ENCODE assay signal across 25 cellular contexts in genomic region chr9:83198336-83198735, GRCh38.
DNase-seq lines count a peak whose midpoint lies in the region; ATAC-seq and TF ChIP-seq lines count a peak whose summit lies in the region.
"Had no signal": no experiment of that assay in that cellular context is flagged by ENCODE, and none has a peak within 500 bp of the region (broad histone marks: within the 10 kb centered on the region; RNA-seq: fewer than 3 reads in every experiment).

No MANE protein-coding gene starts in this region.

- H3K27me3 ChIP-seq in GM23338 (ENCODE audit: insufficient read depth), result no peaks in the 10 kb centered on the region
- H3K27me3 ChIP-seq in iPS-18a (ENCODE audit: control insufficient read depth, insufficient read depth, low read length), result no peaks in the 10 kb centered on the region
- H3K27me3 ChIP-seq: BLaER1, SJCRH30 had no signal

- no peak overlapping the region for H3K4me3 Mint-ChIP-seq in GM23338
- H3K4me3 Mint-ChIP-seq: activated naive CD4-positive, alpha-beta T cell treated with anti-CD3 and anti-CD28 coated beads, Interleukin-2, amount 50 U/mL, for 24 hours; naive thymus-derived CD4-positive, alpha-beta T cell had no signal

- H2AFZ ChIP-seq in GM23338, result peak overlapping the region; percentile 43; the same call in 1 of the 2 replicates
- H2AFZ ChIP-seq: GM23248 had no signal

- peak overlapping the region; percentile 50; the same call in 1 of the 2 replicates for H3K27ac Mint-ChIP-seq in GM23338
- H3K27ac Mint-ChIP-seq: activated naive CD4-positive, alpha-beta T cell treated with anti-CD3 and anti-CD28 coated beads, Interleukin-2, amount 50 U/mL, for 24 hours; naive thymus-derived CD4-positive, alpha-beta T cell had no signal

- H3K9me3 Mint-ChIP-seq in GM23338, result no peaks in the 10 kb centered on the region
- H3K9me3 Mint-ChIP-seq: activated naive CD4-positive, alpha-beta T cell treated with anti-CD3 and anti-CD28 coated beads, Interleukin-2, amount 50 U/mL, for 24 hours had no signal

- H3K36me3 Mint-ChIP-seq in GM23338 (ENCODE audit: low read depth), result no peaks in the 10 kb centered on the region
- H3K36me3 Mint-ChIP-seq: activated naive CD4-positive, alpha-beta T cell treated with anti-CD3 and anti-CD28 coated beads, Interleukin-2, amount 50 U/mL, for 24 hours; naive thymus-derived CD4-positive, alpha-beta T cell had no signal

- H3F3A ChIP-seq in GM23338 (replicated peaks; ENCODE audit: low read depth), result no peaks in the 10 kb centered on the region

- H3K4me1 Mint-ChIP-seq in GM23338, result peaks cover 23% of the 10 kb centered on the region
- H3K4me1 Mint-ChIP-seq: activated naive CD4-positive, alpha-beta T cell treated with anti-CD3 and anti-CD28 coated beads, Interleukin-2, amount 50 U/mL, for 24 hours; naive thymus-derived CD4-positive, alpha-beta T cell had no signal

- no peak for TF ChIP-seq CTCF in GM23338 (conservative IDR thresholded peaks at IDR 0.05; ENCODE audit: low read depth in 2 of 2)

- no peak overlapping the region for H3K4me3 ChIP-seq in GM23338
- H3K4me3 ChIP-seq in iPS-18a (ENCODE audit: low read length), result peak overlapping the region; percentile 12
- H3K4me3 ChIP-seq: BLaER1, gastroesophageal sphincter, GM23248, lower lobe of right lung, SJCRH30, tibial artery had no signal

- H3K4me1 ChIP-seq in GM23338 (ENCODE audit: insufficient read depth) (0 out of 2 replicates have a peak, but pooled peaks cover 9% of the 10 kb centered on the region), iPS-18a (ENCODE audit: control insufficient read depth, low read depth, low read length) (peaks cover 19% of the 10 kb centered on the region)
- H3K4me1 ChIP-seq: gastroesophageal sphincter, lower lobe of right lung, tibial artery had no signal

- ATAC-seq in GM23338, result peak; percentile 83
- ATAC-seq in HG03354 (IDR thresholded peaks at IDR 0.05; ENCODE audit: poor library complexity, severe bottlenecking, unreplicated experiment), result no peak
- ATAC-seq: gastroesophageal sphincter; lower lobe of right lung; naive thymus-derived CD4-positive, alpha-beta T cell had no signal

- H4K20me1 ChIP-seq in GM23338 (replicated peaks; ENCODE audit: insufficient read depth), result 0 out of 2 replicates have a peak, but pooled peaks cover 2% of the 10 kb centered on the region
- H4K20me1 ChIP-seq: BLaER1 had no signal

- H3K36me3 ChIP-seq in GM23338 (ENCODE audit: insufficient read depth), result no peaks in the 10 kb centered on the region
- H3K36me3 ChIP-seq in iPS-18a (ENCODE audit: control insufficient read depth, low read depth, low read length), result no peaks in the 10 kb centered on the region
- H3K36me3 ChIP-seq: BLaER1, gastroesophageal sphincter, lower lobe of right lung, SJCRH30, tibial artery, WERI-Rb-1 had no signal

- no peak overlapping the region for H3K9ac ChIP-seq in iPS-18a (ENCODE audit: low read length)
- H3K9ac ChIP-seq: BLaER1, GM23248 had no signal

- H3K9me3 ChIP-seq in iPS-18a (ENCODE audit: control insufficient read depth, low read depth, low read length), result no peaks in the 10 kb centered on the region
- H3K9me3 ChIP-seq: BLaER1, gastroesophageal sphincter, lower lobe of right lung, SJCRH30, tibial artery had no signal

- H3K79me2 ChIP-seq in GM23338 (replicated peaks; ENCODE audit: insufficient read depth), result no peaks in the 10 kb centered on the region

- peaks cover 9% of the 10 kb centered on the region for H3K27me3 Mint-ChIP-seq in GM23338 (ENCODE audit: insufficient read depth, low read depth, poor library complexity)

- no peak overlapping the region for H3K4me2 ChIP-seq in GM23338

- H3K9me2 ChIP-seq in GM23338 (ENCODE audit: insufficient read depth), result no peaks in the 10 kb centered on the region

- H3K27ac ChIP-seq in GM23338 (ENCODE audit: low read depth), result no peak overlapping the region
- H3K27ac ChIP-seq in iPS-18a (ENCODE audit: low read length), result no peak overlapping the region
- H3K27ac ChIP-seq: BLaER1, gastroesophageal sphincter, GM23248, lower lobe of right lung, SJCRH30, tibial artery, WERI-Rb-1 had no signal

- DNase-seq in DMS79 (lab: John Stamatoyannopoulos, UW) (peak; percentile 3), GM23338 (ENCODE audit: low spot score) (no peak), NCI-H69 (lab: John Stamatoyannopoulos, UW) (peak; percentile 93), amniotic stem cell (lab: John Stamatoyannopoulos, UW) (no peak), KG1 (lab: John Stamatoyannopoulos, UW) (no peak)
- DNase-seq: activated CD4-positive, alpha-beta T cell treated with anti-CD3 and anti-CD28 coated beads for 48 hours; amygdala; DMS153; GM23248; hippocampal formation; lower lobe of right lung; midbrain; naive thymus-derived CD4-positive, alpha-beta T cell; occipital lobe; RPMI8226; stimulated activated CD4-positive, alpha-beta T cell treated with anti-CD3 and anti-CD28 coated beads, Interleukin-4, amount 100 ng/mL, for 24 hours; T-helper 9 cell; tibial artery; WERI-Rb-1 had no signal

TF ChIP-seq in GM23338, 12 proteins besides CTCF, POLR2A, EP300 and RAD21 (continues in another document):
- TF ChIP-seq CREB1 (CRISPR knock-in tag; IDR thresholded peaks at IDR 0.05; ENCODE audit: low read depth) (no peak), EZH2 (IDR thresholded peaks at IDR 0.05; ENCODE audit: low read depth, unreplicated experiment) (no peak), NANOG (IDR thresholded peaks at IDR 0.05; ENCODE audit: borderline replicate concordance) (no peak), EZH2phosphoT487 (IDR thresholded peaks at IDR 0.05; ENCODE audit: unreplicated experiment) (no peak), ZNF331 (CRISPR knock-in tag; IDR thresholded peaks at IDR 0.05; ENCODE audit: low read depth) (no peak), REST (IDR thresholded peaks at IDR 0.05; ENCODE audit: unreplicated experiment) (no peak), ZNF114 (CRISPR knock-in tag; IDR thresholded peaks at IDR 0.05) (no peak), POLR2AphosphoS5 (IDR thresholded peaks at IDR 0.05; ENCODE audit: low read depth) (no peak), JUNB (IDR thresholded peaks at IDR 0.05; ENCODE audit: unreplicated experiment) (no peak), STAT1 (IDR thresholded peaks at IDR 0.05; ENCODE audit: unreplicated experiment) (no peak)
- TF ChIP-seq, protein P1, sequence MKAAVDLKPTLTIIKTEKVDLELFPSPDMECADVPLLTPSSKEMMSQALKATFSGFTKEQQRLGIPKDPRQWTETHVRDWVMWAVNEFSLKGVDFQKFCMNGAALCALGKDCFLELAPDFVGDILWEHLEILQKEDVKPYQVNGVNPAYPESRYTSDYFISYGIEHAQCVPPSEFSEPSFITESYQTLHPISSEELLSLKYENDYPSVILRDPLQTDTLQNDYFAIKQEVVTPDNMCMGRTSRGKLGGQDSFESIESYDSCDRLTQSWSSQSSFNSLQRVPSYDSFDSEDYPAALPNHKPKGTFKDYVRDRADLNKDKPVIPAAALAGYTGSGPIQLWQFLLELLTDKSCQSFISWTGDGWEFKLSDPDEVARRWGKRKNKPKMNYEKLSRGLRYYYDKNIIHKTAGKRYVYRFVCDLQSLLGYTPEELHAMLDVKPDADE (IDR thresholded peaks at IDR 0.05), result no peak

Comparison
In these comparisons a context has a peak if more than half of its experiments do, and no peak if none do; other contexts are left out.
1. DNase-seq: peak in DMS79 (single experiment) and NCI-H69 (single experiment); none in GM23338 (single experiment), amniotic stem cell (single experiment) and KG1 (single experiment).